11 cellular contexts compared by ENCODE assay signal in the genomic region with DNA sequence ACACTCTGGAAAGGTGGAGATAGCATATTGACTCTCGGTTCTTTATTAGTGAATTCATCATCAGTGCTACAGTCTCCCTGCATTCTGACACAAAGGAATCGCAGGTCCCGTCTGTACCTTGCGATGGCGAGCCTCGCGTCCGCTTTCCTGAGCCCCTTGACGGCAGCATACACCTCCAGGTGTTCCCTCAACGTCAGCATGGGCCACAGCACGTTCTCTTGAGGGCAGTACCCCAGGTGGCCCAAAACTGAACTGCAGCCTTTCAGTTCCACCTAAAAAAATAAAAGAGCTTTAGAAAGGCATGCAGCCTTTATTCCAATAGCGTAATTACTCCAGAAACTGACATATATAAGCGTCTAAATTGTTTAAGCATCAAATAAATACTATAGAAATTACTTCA. TPM values are rescaled to one million over a fixed set of nuclear protein-coding genes. Genes with fewer than 3 reads are reported as not detected.
DNase-seq lines count a peak whose midpoint lies in the region; ATAC-seq and TF ChIP-seq lines count a peak whose summit lies in the region.
"Had no signal": no experiment of that assay in that cellular context is flagged by ENCODE, and none has a peak within 500 bp of the region (broad histone marks: within the 10 kb centered on the region; RNA-seq: fewer than 3 reads in every experiment).

No MANE protein-coding gene starts in this region.

- no peak overlapping the region for H4K5ac ChIP-seq in H9 (ENCODE audit: insufficient read length, low read depth, low read length)

- no peak overlapping the region for H3T11ph ChIP-seq in H9 (ENCODE audit: low read length)

- H3K27me3 ChIP-seq in H9 (ENCODE audit: insufficient read depth, low read length), result no peaks in the 10 kb centered on the region

- H3K4me1 Mint-ChIP-seq in H9, result 0 out of 4 replicates have a peak, but pooled peaks cover 0 to 2% of the 10 kb centered on the region in 2 experiments
- H3K4me1 Mint-ChIP-seq in stimulated activated effector memory CD8-positive, alpha-beta T cell treated with anti-CD3 and anti-CD28 coated beads, Interleukin-12 subunit alpha, Interleukin-12 subunit beta, amount 100 ng/mL, for 72 hours, result no peaks in the 10 kb centered on the region
- H3K4me1 Mint-ChIP-seq in activated CD4-positive, alpha-beta T cell treated with anti-CD3 and anti-CD28 coated beads, Interleukin-2, amount 10 ng/mL, durations not matched to agents 24 days and 14 days, result no peaks in the 10 kb centered on the region

- no peak overlapping the region for H2BK12ac ChIP-seq in H9 (ENCODE audit: insufficient read length, low read depth, low read length)

- H2BK20ac ChIP-seq in H9 (ENCODE audit: low read depth, low read length, poor library complexity, severe bottlenecking), result no peak overlapping the region

- H3K56ac ChIP-seq in H9 (ENCODE audit: insufficient read length, low read depth, low read length), result no peak overlapping the region

- peaks cover 2% of the 10 kb centered on the region for H3K27me3 Mint-ChIP-seq in H9 (ENCODE audit: low read depth)
- H3K27me3 Mint-ChIP-seq in activated CD4-positive, alpha-beta T cell treated with anti-CD3 and anti-CD28 coated beads, Interleukin-2, amount 10 ng/mL, durations not matched to agents 24 days and 14 days, result no peaks in the 10 kb centered on the region

- H3K4me3 Mint-ChIP-seq in H9, result no peak overlapping the region
- no peak overlapping the region for H3K4me3 Mint-ChIP-seq in stimulated activated effector memory CD8-positive, alpha-beta T cell treated with anti-CD3 and anti-CD28 coated beads, Interleukin-12 subunit alpha, Interleukin-12 subunit beta, amount 100 ng/mL, for 72 hours
- no peak overlapping the region for H3K4me3 Mint-ChIP-seq in activated CD4-positive, alpha-beta T cell treated with anti-CD3 and anti-CD28 coated beads, Interleukin-2, amount 10 ng/mL, durations not matched to agents 24 days and 14 days

- no peak for ATAC-seq in stimulated activated effector memory CD8-positive, alpha-beta T cell treated with anti-CD3 and anti-CD28 coated beads, Interleukin-12 subunit alpha, Interleukin-12 subunit beta, amount 100 ng/mL, for 72 hours
- no peak for ATAC-seq in GM21576 (IDR thresholded peaks at IDR 0.05; ENCODE audit: unreplicated experiment)

- no peak overlapping the region for H3K18ac ChIP-seq in H9 (ENCODE audit: insufficient read length, low read depth, low read length)

- H4K91ac ChIP-seq in H9 (ENCODE audit: insufficient read length, low read depth, low read length), result no peak overlapping the region

- H3K9ac ChIP-seq in H9 (ENCODE audit: extremely low read depth, insufficient read length, low read length), result no peak overlapping the region

- H3K4me2 ChIP-seq in H9 (ENCODE audit: insufficient read depth, insufficient read length, low read length), result no peak overlapping the region

- intact Hi-C loops in activated CD4-positive, alpha-beta T cell treated with anti-CD3 and anti-CD28 coated beads, Interleukin-2, amount 10 ng/mL, durations not matched to agents 24 days and 14 days (cut with micrococcal nuclease), result no loop called here

- no peak overlapping the region for H2AK5ac ChIP-seq in H9 (ENCODE audit: insufficient read length, low read length)

- H4K8ac ChIP-seq in H9 (replicated peaks; ENCODE audit: insufficient read length, low read depth, low read length), result no peak overlapping the region

- no peaks in the 10 kb centered on the region for H3K23me2 ChIP-seq in H9 (ENCODE audit: insufficient read length, low read depth, low read length, poor library complexity, severe bottlenecking)

- no CpG with 5 or more reads among the region's 13 CpGs for WGBS in H9 (ENCODE audit: extremely low coverage, insufficient read length, low lambda C conversion rate)

- H3K36me3 Mint-ChIP-seq in H9 (ENCODE audit: insufficient read depth in 1 of 3, low read depth in 3 of 3), result peaks cover 0 to 10% (median 2%) of the 10 kb centered on the region in 3 experiments; a peak in 3 of 7 replicates
- H3K36me3 Mint-ChIP-seq in stimulated activated effector memory CD8-positive, alpha-beta T cell treated with anti-CD3 and anti-CD28 coated beads, Interleukin-12 subunit alpha, Interleukin-12 subunit beta, amount 100 ng/mL, for 72 hours, result no peaks in the 10 kb centered on the region
- H3K36me3 Mint-ChIP-seq in activated CD4-positive, alpha-beta T cell treated with anti-CD3 and anti-CD28 coated beads, Interleukin-2, amount 10 ng/mL, durations not matched to agents 24 days and 14 days (ENCODE audit: low read depth), result no peaks in the 10 kb centered on the region

- no peak overlapping the region for H3K23ac ChIP-seq in H9 (ENCODE audit: insufficient read length, low read depth, low read length)

- H3K79me1 ChIP-seq in H9 (ENCODE audit: insufficient read depth, low read depth, low read length, poor library complexity, severe bottlenecking), result no peaks in the 10 kb centered on the region

- H3K27ac Mint-ChIP-seq in H9, result no peak overlapping the region
- H3K27ac Mint-ChIP-seq in stimulated activated effector memory CD8-positive, alpha-beta T cell treated with anti-CD3 and anti-CD28 coated beads, Interleukin-12 subunit alpha, Interleukin-12 subunit beta, amount 100 ng/mL, for 72 hours, result no peak overlapping the region
- H3K27ac Mint-ChIP-seq in activated CD4-positive, alpha-beta T cell treated with anti-CD3 and anti-CD28 coated beads, Interleukin-2, amount 10 ng/mL, durations not matched to agents 24 days and 14 days, result no peak overlapping the region

- peak; percentile 18 for TF ChIP-seq CTCF in AG09319 (IDR thresholded peaks at IDR 0.05; ENCODE audit: low read depth, low read length)
- TF ChIP-seq CTCF in H9 (conservative IDR thresholded peaks at IDR 0.05), result peak; percentile 78

- H4K20me1 ChIP-seq in H9 (ENCODE audit: control insufficient read depth, insufficient read depth, insufficient read length), result no peaks in the 10 kb centered on the region

- no peak for DNase-seq in AG09319 (ENCODE audit: extremely low read depth, low read depth)
- DNase-seq in H9, result peak; percentile 92
- peak; percentile 32 for DNase-seq in SW480 (ENCODE audit: low spot score)
- DNase-seq in iPS-NIHi7 (ENCODE audit: extremely low spot score), result peak; percentile 78
- DNase-seq in DMS153 (lab: John Stamatoyannopoulos, UW), result no peak
- DNase-seq in stimulated activated effector memory CD8-positive, alpha-beta T cell treated with anti-CD3 and anti-CD28 coated beads, Interleukin-12 subunit alpha, Interleukin-12 subunit beta, amount 100 ng/mL, for 72 hours (ENCODE audit: low spot score in 2 of 2), result no peak
- no peak for DNase-seq in activated CD4-positive, alpha-beta T cell treated with anti-CD3 and anti-CD28 coated beads, Interleukin-2, amount 10 ng/mL, durations not matched to agents 24 days and 14 days
- DNase-seq: activated gamma-delta T cell treated with Interleukin-2 at 50 U/mL for 16 hours, HCEC 1CT had no signal

- H2BK15ac ChIP-seq in H9 (ENCODE audit: low read depth, low read length), result no peak overlapping the region

- H3K9me3 ChIP-seq in H9 (ENCODE audit: control insufficient read depth, low read depth, low read length), result no peaks in the 10 kb centered on the region
- H3K9me3 ChIP-seq: SJSA1 had no signal

- H3K27ac ChIP-seq in H9 (ENCODE audit: insufficient read length, low read depth, low read length), result no peak overlapping the region
- H3K27ac ChIP-seq: SJSA1 had no signal

- no peak overlapping the region for H3K4ac ChIP-seq in H9 (ENCODE audit: low read depth, low read length)

- no peaks in the 10 kb centered on the region for H3K4me1 ChIP-seq in H9 (ENCODE audit: insufficient read depth, low read length)
- H3K4me1 ChIP-seq: SJSA1 had no signal

- H3K9me3 Mint-ChIP-seq in H9, result peaks cover 0 to 10% of the 10 kb centered on the region in 2 experiments; a peak in 4 of 5 replicates
- no peaks in the 10 kb centered on the region for H3K9me3 Mint-ChIP-seq in stimulated activated effector memory CD8-positive, alpha-beta T cell treated with anti-CD3 and anti-CD28 coated beads, Interleukin-12 subunit alpha, Interleukin-12 subunit beta, amount 100 ng/mL, for 72 hours
- peaks cover 6% of the 10 kb centered on the region for H3K9me3 Mint-ChIP-seq in activated CD4-positive, alpha-beta T cell treated with anti-CD3 and anti-CD28 coated beads, Interleukin-2, amount 10 ng/mL, durations not matched to agents 24 days and 14 days

- H2BK120ac ChIP-seq in H9 (ENCODE audit: low read depth, low read length, poor library complexity, severe bottlenecking), result no peak overlapping the region

- H2AFZ ChIP-seq in H9 (ENCODE audit: low read length), result no peak overlapping the region

- H3K79me2 ChIP-seq in H9 (ENCODE audit: insufficient read depth, low read length), result no peaks in the 10 kb centered on the region

- no peak overlapping the region for H3K14ac ChIP-seq in H9 (ENCODE audit: insufficient read depth, low read length)

- H2BK5ac ChIP-seq in H9 (ENCODE audit: insufficient read length, low read length), result no peak overlapping the region

RNA-seq across cellular contexts. Expression of gene ABCA9, which starts 24.2 kb away (rescaled TPM):
- not detected in 2 replicates for total RNA-seq in H9 (2021)
- 0.07 TPM in 1 of 2 replicates, not detected in the other for total RNA-seq in activated CD4-positive, alpha-beta T cell treated with anti-CD3 and anti-CD28 coated beads, Interleukin-2, amount 10 ng/mL, durations not matched to agents 24 days and 14 days
- total RNA-seq: SJSA1 had no signal

RNA-seq across cellular contexts. Expression of gene ABCA6, which starts 56.8 kb away (rescaled TPM):
- not detected in 2 replicates for total RNA-seq in H9 (2021)
- total RNA-seq in activated CD4-positive, alpha-beta T cell treated with anti-CD3 and anti-CD28 coated beads, Interleukin-2, amount 10 ng/mL, durations not matched to agents 24 days and 14 days, result not detected in 2 replicates
- total RNA-seq: SJSA1 had no signal

Comparison
In these comparisons a context has a peak if more than half of its experiments do, and no peak if none do; other contexts are left out.
1. DNase-seq: peak in H9 (single experiment), SW480 (single experiment) and iPS-NIHi7 (single experiment); none in AG09319 (single experiment), DMS153 (single experiment), stimulated activated effector memory CD8-positive, alpha-beta T cell treated with anti-CD3 and anti-CD28 coated beads, Interleukin-12 subunit alpha, Interleukin-12 subunit beta, amount 100 ng/mL, for 72 hours (0 of 2) and activated CD4-positive, alpha-beta T cell treated with anti-CD3 and anti-CD28 coated beads, Interleukin-2, amount 10 ng/mL, durations not matched to agents 24 days and 14 days (single experiment).